8 cellular contexts compared by ENCODE assay signal in genomic region chr2:19540739-19541503, GRCh38.
A peak's percentile ranks its signal among the peaks of the same experiment; 100 is the strongest.
DNase-seq lines count a peak whose midpoint lies in the region; ATAC-seq and TF ChIP-seq lines count a peak whose summit lies in the region.

No MANE protein-coding gene starts in this region.

- H3K4me3 Mint-ChIP-seq in mesothelial cell of epicardium = no peak overlapping the region

- in situ Hi-C loops in T47D (cut with HindIII; ENCODE audit: low pct_unique_long_range_greater_than_20kb, low sequenced_read_pairs) = no loop called here

- TF ChIP-seq CTCF in AG09319 (IDR thresholded peaks at IDR 0.05; ENCODE audit: low read depth, low read length) (no peak), mesothelial cell of epicardium (IDR thresholded peaks at IDR 0.05; ENCODE audit: unreplicated experiment) (no peak)

- H3K4me1 Mint-ChIP-seq in mesothelial cell of epicardium = peaks cover 10% of the 10 kb centered on the region

- DNase-seq in AG09319 (ENCODE audit: extremely low read depth, low read depth) = peak; percentile 51
- peak; percentile 87 for DNase-seq in M059J (ENCODE audit: low read depth)
- peak; percentile 2 to 5 for DNase-seq in T47D (ENCODE audit: low read depth in 1 of 2, low spot score in 1 of 2)
- no peak for DNase-seq in mesothelial cell of epicardium (ENCODE audit: low spot score in 2 of 2, unreplicated experiment in 2 of 2)
- no peak for DNase-seq in activated CD8-positive, alpha-beta memory T cell treated with anti-CD3 and anti-CD28 coated beads for 24 hours
- DNase-seq in left ventricle myocardium superior = no peak
- DNase-seq in inferior parietal cortex (ENCODE audit: extremely low spot score) = no peak
- no peak for DNase-seq in NAMALWA (ENCODE audit: low spot score)

- no peaks in the 10 kb centered on the region for H3K27me3 Mint-ChIP-seq in mesothelial cell of epicardium (ENCODE audit: low read depth)

- H3K36me3 Mint-ChIP-seq in mesothelial cell of epicardium = no peaks in the 10 kb centered on the region

- intact Hi-C loops in left ventricle myocardium superior (cut with micrococcal nuclease) = no loop called here

- ATAC-seq in left ventricle myocardium superior = no peak

- H3K9me3 Mint-ChIP-seq in mesothelial cell of epicardium = no peaks in the 10 kb centered on the region

- H3K27ac Mint-ChIP-seq in mesothelial cell of epicardium = peak overlapping the region; percentile 27

Comparison
In these comparisons a context has a peak if more than half of its experiments do, and no peak if none do; other contexts are left out.
1. DNase-seq: peak in AG09319 (single experiment), M059J (single experiment) and T47D (2 of 2); none in mesothelial cell of epicardium (0 of 2), activated CD8-positive, alpha-beta memory T cell treated with anti-CD3 and anti-CD28 coated beads for 24 hours (single experiment), left ventricle myocardium superior (single experiment), inferior parietal cortex (single experiment) and NAMALWA (single experiment).